8 cellular contexts compared by ENCODE assay signal in the genomic region with DNA sequence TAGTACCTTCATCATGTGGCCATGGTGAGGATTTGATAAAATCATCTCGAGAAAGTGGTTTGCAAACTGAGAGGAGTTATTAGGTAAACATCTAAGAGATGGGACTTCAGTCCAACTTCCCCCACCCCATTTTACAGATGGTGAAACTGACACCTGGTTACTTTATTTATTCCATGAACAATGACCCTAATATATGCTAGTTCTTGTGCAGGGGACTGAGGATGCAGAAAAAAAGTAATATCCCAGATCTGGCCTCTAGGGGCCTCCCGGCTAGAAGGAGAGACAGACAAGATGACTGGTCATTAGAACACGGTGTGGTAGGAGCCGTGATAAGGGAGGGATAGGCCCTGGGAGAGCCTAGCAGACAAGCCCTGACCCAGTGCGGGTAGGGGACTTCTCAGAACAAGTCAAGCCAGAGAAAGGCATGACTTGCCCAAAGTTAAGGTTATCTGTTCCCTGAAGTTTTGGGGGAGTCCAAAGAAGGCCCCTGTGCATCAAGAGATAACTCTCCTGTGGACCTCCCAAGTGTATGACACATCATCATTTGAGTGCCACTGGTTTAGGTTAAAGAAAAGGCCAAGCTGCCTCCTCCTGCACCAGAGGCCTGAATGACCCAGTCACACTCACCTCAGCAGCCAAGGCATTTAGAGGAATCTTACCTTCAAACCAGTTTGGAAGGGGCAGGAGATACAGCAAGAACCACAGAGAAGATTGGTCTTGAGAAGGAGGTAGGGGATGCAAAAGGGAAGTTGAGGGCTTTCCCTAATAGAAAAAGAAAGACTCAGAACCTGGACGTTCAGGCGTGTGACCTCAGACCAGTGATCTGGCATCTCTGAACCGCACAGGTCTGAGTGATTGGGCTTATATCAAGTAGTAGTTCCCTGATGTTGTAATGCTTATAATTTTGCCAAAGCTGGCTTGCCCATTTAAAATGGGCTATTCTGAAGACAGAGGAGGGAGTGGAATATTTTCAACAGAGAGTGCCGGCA. TPM values are rescaled to one million over a fixed set of nuclear protein-coding genes. Genes with fewer than 3 reads are reported as not detected.
DNase-seq lines count a peak whose midpoint lies in the region; ATAC-seq and TF ChIP-seq lines count a peak whose summit lies in the region.

No MANE protein-coding gene starts in this region.

- ATAC-seq in GM21526 (IDR thresholded peaks at IDR 0.05; ENCODE audit: low FRiP score, unreplicated experiment), result peak; percentile 40
- no peak for ATAC-seq in HG02642 (IDR thresholded peaks at IDR 0.05; ENCODE audit: poor library complexity, unreplicated experiment)

- H3K27ac ChIP-seq in C4-2B, result no peak overlapping the region

- peak; percentile 79 for DNase-seq in RPMI7951 (ENCODE audit: low read depth)
- peak; percentile 30 for DNase-seq in fibroblast of villous mesenchyme (ENCODE audit: low read depth)
- DNase-seq in renal cortical epithelial cell (ENCODE audit: low read depth), result peak; percentile 5
- DNase-seq in stimulated activated naive CD4-positive, alpha-beta T cell treated with Interleukin-2 at 50 U/mL for 16 hours (lab: John Stamatoyannopoulos, UW), result no peak
- DNase-seq in activated CD4-positive, alpha-beta T cell treated with anti-CD3 and anti-CD28 coated beads for 1 hour, result no peak

- H3K4me3 ChIP-seq in fibroblast of villous mesenchyme (ENCODE audit: low read depth, low read length), result no peak overlapping the region

- TF ChIP-seq CTCF in C4-2B (conservative IDR thresholded peaks at IDR 0.05), result peak; percentile 63
- TF ChIP-seq CTCF in fibroblast of villous mesenchyme (IDR thresholded peaks at IDR 0.05; ENCODE audit: insufficient read depth, low read depth, low read length), result peak; percentile 63

RNA-seq across cellular contexts. Expression of a gene that starts 1.6 kb away (rescaled TPM):
- total RNA-seq in RPMI7951 (2014; rRNA removed; shearing (Covaris generic)), result 34.5 and 43.6 TPM in 2 replicates
- total RNA-seq in fibroblast of villous mesenchyme (1.7 and 1.9 TPM in 2 replicates), renal cortical epithelial cell (not detected in 2 replicates)

Comparison
In these comparisons a context has a peak if more than half of its experiments do, and no peak if none do; other contexts are left out.
1. DNase-seq: peak in RPMI7951 (single experiment), fibroblast of villous mesenchyme (single experiment) and renal cortical epithelial cell (single experiment); none in stimulated activated naive CD4-positive, alpha-beta T cell treated with Interleukin-2 at 50 U/mL for 16 hours (single experiment) and activated CD4-positive, alpha-beta T cell treated with anti-CD3 and anti-CD28 coated beads for 1 hour (single experiment).
2. RNA of a gene that starts 1.6 kb away (total RNA-seq): 34.5 to 43.6 TPM in RPMI7951; 1.7 to 1.9 TPM in fibroblast of villous mesenchyme and not detected in renal cortical epithelial cell; every median in the first group is over 10 times any median in the second.